Comparison of ENCODE assay signal across 1 cellular context in the genomic region with DNA sequence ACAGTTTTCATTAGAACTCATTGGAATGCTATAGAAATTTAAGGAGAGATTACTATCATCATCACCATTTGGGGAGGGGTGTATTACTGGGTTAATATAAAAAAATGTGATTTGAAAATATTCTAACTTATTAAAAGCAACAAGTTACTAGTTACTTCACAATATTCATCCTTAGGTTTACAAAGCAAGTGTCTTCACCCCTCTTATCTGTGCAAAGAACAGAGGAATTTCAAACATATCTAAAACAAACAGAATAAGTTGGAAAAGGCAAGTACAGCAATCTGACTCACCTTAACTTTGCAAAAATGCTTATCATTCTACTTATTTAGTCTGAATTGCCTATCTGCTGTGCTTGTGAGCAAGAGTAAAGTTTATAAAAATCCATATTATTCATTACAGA.
TF ChIP-seq lines count a peak whose summit lies in the region.

No MANE protein-coding gene starts in this region.

TF ChIP-seq in HepG2, 621 proteins besides CTCF, POLR2A, EP300 and RAD21 (continued from another document and continues in another):
- TF ChIP-seq, protein P1, sequence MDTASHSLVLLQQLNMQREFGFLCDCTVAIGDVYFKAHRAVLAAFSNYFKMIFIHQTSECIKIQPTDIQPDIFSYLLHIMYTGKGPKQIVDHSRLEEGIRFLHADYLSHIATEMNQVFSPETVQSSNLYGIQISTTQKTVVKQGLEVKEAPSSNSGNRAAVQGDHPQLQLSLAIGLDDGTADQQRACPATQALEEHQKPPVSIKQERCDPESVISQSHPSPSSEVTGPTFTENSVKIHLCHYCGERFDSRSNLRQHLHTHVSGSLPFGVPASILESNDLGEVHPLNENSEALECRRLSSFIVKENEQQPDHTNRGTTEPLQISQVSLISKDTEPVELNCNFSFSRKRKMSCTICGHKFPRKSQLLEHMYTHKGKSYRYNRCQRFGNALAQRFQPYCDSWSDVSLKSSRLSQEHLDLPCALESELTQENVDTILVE (CRISPR knock-in tag; IDR thresholded peaks at IDR 0.05) = no peak
- TF ChIP-seq ZNF703 (CRISPR knock-in tag; IDR thresholded peaks at IDR 0.05; ENCODE audit: borderline replicate concordance) (no peak), SAP130 (CRISPR knock-in tag; IDR thresholded peaks at IDR 0.05; ENCODE audit: low read depth) (peak; percentile 27; the same call in 1 of the 2 replicates), ATM (IDR thresholded peaks at IDR 0.05; ENCODE audit: borderline replicate concordance) (no peak), STAG1 (CRISPR knock-in tag; IDR thresholded peaks at IDR 0.05) (no peak), TOE1 (CRISPR knock-in tag; IDR thresholded peaks at IDR 0.05) (no peak), SRSF4 (IDR thresholded peaks at IDR 0.05; ENCODE audit: low read depth, low read length, poor library complexity, severe bottlenecking) (no peak), ZFP37 (CRISPR knock-in tag; IDR thresholded peaks at IDR 0.05; ENCODE audit: borderline replicate concordance) (no peak), HDAC1 (CRISPR knock-in tag; IDR thresholded peaks at IDR 0.05) (no peak), ZNF230 (CRISPR knock-in tag; IDR thresholded peaks at IDR 0.05) (no peak), NR2F6 (IDR thresholded peaks at IDR 0.05) (peak; percentile 46; the same call in 1 of the 2 replicates), NR2F6 (CRISPR knock-in tag; IDR thresholded peaks at IDR 0.05) (peak; percentile 25; the same call in 1 of the 2 replicates), SKI (IDR thresholded peaks at IDR 0.05; ENCODE audit: partially characterized antibody) (no peak), DBP (CRISPR knock-in tag; IDR thresholded peaks at IDR 0.05; ENCODE audit: not compliant biosample characterization) (no peak), MBNL3 (CRISPR knock-in tag; conservative IDR thresholded peaks at IDR 0.05) (no peak), E2F5 (CRISPR knock-in tag; conservative IDR thresholded peaks at IDR 0.05) (no peak), HDAC2 (CRISPR knock-in tag; IDR thresholded peaks at IDR 0.05) (peak; percentile 33; the same call in 1 of the 2 replicates), FOXA3 (CRISPR knock-in tag; IDR thresholded peaks at IDR 0.05) (peak; percentile 54), ZNF18 (CRISPR knock-in tag; IDR thresholded peaks at IDR 0.05; ENCODE audit: insufficient replicate concordance) (no peak), POLR2AphosphoS2 (IDR thresholded peaks at IDR 0.05; ENCODE audit: low read depth, low read length) (no peak), WIZ (CRISPR knock-in tag; IDR thresholded peaks at IDR 0.05) (no peak), ZNF12 (CRISPR knock-in tag; IDR thresholded peaks at IDR 0.05) (no peak), ZNF737 (CRISPR knock-in tag; IDR thresholded peaks at IDR 0.05; ENCODE audit: borderline replicate concordance) (no peak), RXRB (CRISPR knock-in tag; IDR thresholded peaks at IDR 0.05; ENCODE audit: borderline replicate concordance) (peak; percentile 18; the same call in 1 of the 2 replicates), NFE2 (CRISPR knock-in tag; IDR thresholded peaks at IDR 0.05) (no peak), HNF4A (CRISPR knock-in tag; IDR thresholded peaks at IDR 0.05) (0 out of 2 replicates have a peak, but pooled peaks have one; percentile 10), ZBTB7A (CRISPR knock-in tag; IDR thresholded peaks at IDR 0.05) (no peak), GFI1 (CRISPR knock-in tag; IDR thresholded peaks at IDR 0.05; ENCODE audit: borderline replicate concordance) (no peak), RARA (CRISPR knock-in tag; IDR thresholded peaks at IDR 0.05) (peak; percentile 71), ZNF296 (CRISPR knock-in tag; conservative IDR thresholded peaks at IDR 0.05) (no peak), ZFX (CRISPR knock-in tag; IDR thresholded peaks at IDR 0.05; ENCODE audit: low read depth) (no peak), ARNT (IDR thresholded peaks at IDR 0.05) (no peak), HHEX (CRISPR knock-in tag; IDR thresholded peaks at IDR 0.05) (no peak), HMG20A (CRISPR knock-in tag; IDR thresholded peaks at IDR 0.05; ENCODE audit: borderline replicate concordance) (peak; percentile 34; the same call in 1 of the 2 replicates)
- TF ChIP-seq, protein P2, sequence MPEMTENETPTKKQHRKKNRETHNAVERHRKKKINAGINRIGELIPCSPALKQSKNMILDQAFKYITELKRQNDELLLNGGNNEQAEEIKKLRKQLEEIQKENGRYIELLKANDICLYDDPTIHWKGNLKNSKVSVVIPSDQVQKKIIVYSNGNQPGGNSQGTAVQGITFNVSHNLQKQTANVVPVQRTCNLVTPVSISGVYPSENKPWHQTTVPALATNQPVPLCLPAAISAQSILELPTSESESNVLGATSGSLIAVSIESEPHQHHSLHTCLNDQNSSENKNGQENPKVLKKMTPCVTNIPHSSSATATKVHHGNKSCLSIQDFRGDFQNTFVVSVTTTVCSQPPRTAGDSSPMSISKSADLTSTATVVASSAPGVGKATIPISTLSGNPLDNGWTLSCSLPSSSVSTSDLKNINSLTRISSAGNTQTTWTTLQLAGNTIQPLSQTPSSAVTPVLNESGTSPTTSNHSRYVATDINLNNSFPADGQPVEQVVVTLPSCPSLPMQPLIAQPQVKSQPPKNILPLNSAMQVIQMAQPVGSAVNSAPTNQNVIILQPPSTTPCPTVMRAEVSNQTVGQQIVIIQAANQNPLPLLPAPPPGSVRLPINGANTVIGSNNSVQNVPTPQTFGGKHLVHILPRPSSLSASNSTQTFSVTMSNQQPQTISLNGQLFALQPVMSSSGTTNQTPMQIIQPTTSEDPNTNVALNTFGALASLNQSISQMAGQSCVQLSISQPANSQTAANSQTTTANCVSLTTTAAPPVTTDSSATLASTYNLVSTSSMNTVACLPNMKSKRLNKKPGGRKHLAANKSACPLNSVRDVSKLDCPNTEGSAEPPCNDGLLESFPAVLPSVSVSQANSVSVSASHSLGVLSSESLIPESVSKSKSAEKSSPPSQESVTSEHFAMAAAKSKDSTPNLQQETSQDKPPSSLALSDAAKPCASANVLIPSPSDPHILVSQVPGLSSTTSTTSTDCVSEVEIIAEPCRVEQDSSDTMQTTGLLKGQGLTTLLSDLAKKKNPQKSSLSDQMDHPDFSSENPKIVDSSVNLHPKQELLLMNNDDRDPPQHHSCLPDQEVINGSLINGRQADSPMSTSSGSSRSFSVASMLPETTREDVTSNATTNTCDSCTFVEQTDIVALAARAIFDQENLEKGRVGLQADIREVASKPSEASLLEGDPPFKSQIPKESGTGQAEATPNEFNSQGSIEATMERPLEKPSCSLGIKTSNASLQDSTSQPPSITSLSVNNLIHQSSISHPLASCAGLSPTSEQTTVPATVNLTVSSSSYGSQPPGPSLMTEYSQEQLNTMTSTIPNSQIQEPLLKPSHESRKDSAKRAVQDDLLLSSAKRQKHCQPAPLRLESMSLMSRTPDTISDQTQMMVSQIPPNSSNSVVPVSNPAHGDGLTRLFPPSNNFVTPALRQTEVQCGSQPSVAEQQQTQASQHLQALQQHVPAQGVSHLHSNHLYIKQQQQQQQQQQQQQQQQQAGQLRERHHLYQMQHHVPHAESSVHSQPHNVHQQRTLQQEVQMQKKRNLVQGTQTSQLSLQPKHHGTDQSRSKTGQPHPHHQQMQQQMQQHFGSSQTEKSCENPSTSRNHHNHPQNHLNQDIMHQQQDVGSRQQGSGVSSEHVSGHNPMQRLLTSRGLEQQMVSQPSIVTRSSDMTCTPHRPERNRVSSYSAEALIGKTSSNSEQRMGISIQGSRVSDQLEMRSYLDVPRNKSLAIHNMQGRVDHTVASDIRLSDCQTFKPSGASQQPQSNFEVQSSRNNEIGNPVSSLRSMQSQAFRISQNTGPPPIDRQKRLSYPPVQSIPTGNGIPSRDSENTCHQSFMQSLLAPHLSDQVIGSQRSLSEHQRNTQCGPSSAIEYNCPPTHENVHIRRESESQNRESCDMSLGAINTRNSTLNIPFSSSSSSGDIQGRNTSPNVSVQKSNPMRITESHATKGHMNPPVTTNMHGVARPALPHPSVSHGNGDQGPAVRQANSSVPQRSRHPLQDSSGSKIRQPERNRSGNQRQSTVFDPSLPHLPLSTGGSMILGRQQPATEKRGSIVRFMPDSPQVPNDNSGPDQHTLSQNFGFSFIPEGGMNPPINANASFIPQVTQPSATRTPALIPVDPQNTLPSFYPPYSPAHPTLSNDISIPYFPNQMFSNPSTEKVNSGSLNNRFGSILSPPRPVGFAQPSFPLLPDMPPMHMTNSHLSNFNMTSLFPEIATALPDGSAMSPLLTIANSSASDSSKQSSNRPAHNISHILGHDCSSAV (CRISPR knock-in tag; IDR thresholded peaks at IDR 0.05; ENCODE audit: borderline replicate concordance) = no peak
- TF ChIP-seq, protein P3, sequence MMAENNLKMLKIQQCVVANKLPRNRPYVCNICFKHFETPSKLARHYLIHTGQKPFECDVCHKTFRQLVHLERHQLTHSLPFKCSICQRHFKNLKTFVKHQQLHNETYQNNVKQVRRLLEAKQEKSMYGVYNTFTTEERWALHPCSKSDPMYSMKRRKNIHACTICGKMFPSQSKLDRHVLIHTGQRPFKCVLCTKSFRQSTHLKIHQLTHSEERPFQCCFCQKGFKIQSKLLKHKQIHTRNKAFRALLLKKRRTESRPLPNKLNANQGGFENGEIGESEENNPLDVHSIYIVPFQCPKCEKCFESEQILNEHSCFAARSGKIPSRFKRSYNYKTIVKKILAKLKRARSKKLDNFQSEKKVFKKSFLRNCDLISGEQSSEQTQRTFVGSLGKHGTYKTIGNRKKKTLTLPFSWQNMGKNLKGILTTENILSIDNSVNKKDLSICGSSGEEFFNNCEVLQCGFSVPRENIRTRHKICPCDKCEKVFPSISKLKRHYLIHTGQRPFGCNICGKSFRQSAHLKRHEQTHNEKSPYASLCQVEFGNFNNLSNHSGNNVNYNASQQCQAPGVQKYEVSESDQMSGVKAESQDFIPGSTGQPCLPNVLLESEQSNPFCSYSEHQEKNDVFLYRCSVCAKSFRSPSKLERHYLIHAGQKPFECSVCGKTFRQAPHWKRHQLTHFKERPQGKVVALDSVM (CRISPR knock-in tag; IDR thresholded peaks at IDR 0.05) = no peak
- TF ChIP-seq, protein P4, sequence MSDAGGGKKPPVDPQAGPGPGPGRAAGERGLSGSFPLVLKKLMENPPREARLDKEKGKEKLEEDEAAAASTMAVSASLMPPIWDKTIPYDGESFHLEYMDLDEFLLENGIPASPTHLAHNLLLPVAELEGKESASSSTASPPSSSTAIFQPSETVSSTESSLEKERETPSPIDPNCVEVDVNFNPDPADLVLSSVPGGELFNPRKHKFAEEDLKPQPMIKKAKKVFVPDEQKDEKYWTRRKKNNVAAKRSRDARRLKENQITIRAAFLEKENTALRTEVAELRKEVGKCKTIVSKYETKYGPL (CRISPR knock-in tag; IDR thresholded peaks at IDR 0.05) = no peak
- TF ChIP-seq, protein P5, sequence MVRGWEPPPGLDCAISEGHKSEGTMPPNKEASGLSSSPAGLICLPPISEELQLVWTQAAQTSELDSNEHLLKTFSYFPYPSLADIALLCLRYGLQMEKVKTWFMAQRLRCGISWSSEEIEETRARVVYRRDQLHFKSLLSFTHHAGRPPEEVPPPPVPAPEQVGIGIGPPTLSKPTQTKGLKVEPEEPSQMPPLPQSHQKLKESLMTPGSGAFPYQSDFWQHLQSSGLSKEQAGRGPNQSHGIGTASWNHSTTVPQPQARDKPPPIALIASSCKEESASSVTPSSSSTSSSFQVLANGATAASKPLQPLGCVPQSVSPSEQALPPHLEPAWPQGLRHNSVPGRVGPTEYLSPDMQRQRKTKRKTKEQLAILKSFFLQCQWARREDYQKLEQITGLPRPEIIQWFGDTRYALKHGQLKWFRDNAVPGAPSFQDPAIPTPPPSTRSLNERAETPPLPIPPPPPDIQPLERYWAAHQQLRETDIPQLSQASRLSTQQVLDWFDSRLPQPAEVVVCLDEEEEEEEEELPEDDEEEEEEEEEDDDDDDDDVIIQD (CRISPR knock-in tag; IDR thresholded peaks at IDR 0.05; ENCODE audit: low read depth) = 0 out of 2 replicates have a peak, but pooled peaks have one; percentile 13
- TF ChIP-seq, protein P6, sequence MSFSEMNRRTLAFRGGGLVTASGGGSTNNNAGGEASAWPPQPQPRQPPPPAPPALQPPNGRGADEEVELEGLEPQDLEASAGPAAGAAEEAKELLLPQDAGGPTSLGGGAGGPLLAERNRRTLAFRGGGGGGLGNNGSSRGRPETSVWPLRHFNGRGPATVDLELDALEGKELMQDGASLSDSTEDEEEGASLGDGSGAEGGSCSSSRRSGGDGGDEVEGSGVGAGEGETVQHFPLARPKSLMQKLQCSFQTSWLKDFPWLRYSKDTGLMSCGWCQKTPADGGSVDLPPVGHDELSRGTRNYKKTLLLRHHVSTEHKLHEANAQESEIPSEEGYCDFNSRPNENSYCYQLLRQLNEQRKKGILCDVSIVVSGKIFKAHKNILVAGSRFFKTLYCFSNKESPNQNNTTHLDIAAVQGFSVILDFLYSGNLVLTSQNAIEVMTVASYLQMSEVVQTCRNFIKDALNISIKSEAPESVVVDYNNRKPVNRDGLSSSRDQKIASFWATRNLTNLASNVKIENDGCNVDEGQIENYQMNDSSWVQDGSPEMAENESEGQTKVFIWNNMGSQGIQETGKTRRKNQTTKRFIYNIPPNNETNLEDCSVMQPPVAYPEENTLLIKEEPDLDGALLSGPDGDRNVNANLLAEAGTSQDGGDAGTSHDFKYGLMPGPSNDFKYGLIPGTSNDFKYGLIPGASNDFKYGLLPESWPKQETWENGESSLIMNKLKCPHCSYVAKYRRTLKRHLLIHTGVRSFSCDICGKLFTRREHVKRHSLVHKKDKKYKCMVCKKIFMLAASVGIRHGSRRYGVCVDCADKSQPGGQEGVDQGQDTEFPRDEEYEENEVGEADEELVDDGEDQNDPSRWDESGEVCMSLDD (CRISPR knock-in tag; IDR thresholded peaks at IDR 0.05; ENCODE audit: borderline replicate concordance) = no peak
